ENCODE assay signal across 10 cellular contexts in the genomic region with DNA sequence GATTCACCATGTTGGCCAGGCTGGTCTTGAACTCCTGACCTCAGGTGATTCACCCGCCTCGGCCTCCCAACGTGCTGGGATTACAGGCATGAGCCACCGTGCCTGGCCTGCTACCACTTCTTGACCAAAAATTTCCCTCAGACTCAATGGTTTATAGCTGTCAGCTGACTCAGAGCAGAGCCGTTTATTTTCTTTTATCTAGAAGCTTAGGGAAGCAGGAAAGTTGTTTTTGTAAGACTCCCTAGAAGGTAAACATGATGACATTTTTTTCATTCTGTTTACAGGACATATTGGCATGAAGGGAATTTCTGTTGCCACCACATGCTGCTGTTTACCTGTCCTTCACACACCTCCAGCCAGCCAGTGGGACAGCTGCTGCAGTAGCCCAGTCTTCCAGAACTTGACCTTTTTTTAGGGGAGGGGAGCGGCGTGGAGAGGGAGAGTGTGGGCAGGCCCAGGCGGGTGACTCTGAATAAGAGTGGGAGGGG. TPM values are rescaled to one million over a fixed set of nuclear protein-coding genes. Genes with fewer than 3 reads are reported as not detected.
DNase-seq lines count a peak whose midpoint lies in the region; ATAC-seq, FAIRE-seq and TF ChIP-seq lines count a peak whose summit lies in the region.
"Had no signal": no experiment of that assay in that cellular context is flagged by ENCODE, and none has a peak within 500 bp of the region (broad histone marks: within the 10 kb centered on the region; RNA-seq: fewer than 3 reads in every experiment).

No MANE protein-coding gene starts in this region.

- H3K27me3 ChIP-seq in BLaER1 treated with 17β-estradiol and CSF1 and Interleukin-3, amounts not matched to agents 10 nM and 100 nM: no peaks in the 10 kb centered on the region
- no peaks in the 10 kb centered on the region for H3K27me3 ChIP-seq in brain microvascular endothelial cell (replicated peaks)

- H3K9me3 Mint-ChIP-seq in naive B cell: peaks cover 0 to 2% (median 0%) of the 10 kb centered on the region in 7 donors

- ATAC-seq in naive B cell (ENCODE audit: low read depth in 2 of 2) (no peak), HG02759 (IDR thresholded peaks at IDR 0.05; ENCODE audit: unreplicated experiment) (no peak)

- H3K36me3 Mint-ChIP-seq in naive B cell: no peaks in the 10 kb centered on the region

- peaks cover 54 to 80% (median 74%) of the 10 kb centered on the region in 3 donors for H3K4me1 Mint-ChIP-seq in naive B cell

- in situ Hi-C loops in brain microvascular endothelial cell (cut with HindIII; ENCODE audit: low pct_ligation_motif_present, low sequenced_read_pairs): no loop called here

- no peaks in the 10 kb centered on the region for H3K9me3 ChIP-seq in BLaER1 treated with 17β-estradiol and CSF1 and Interleukin-3, amounts not matched to agents 10 nM and 100 nM (replicated peaks in 1 of 11)

- no peaks in the 10 kb centered on the region for H3K27me3 Mint-ChIP-seq in naive B cell

- peak; percentile 82 for DNase-seq in HCEC 1CT
- DNase-seq in brain microvascular endothelial cell: peak; percentile 65
- no peak for DNase-seq in naive B cell
- DNase-seq in GM12891 (ENCODE audit: insufficient read length, low spot score): no peak
- no peak for DNase-seq in NOMO-1 treated with dmso at 0.1 percent for 144 hours (lab: John Stamatoyannopoulos, UW; ENCODE audit: unreplicated experiment)
- DNase-seq in NCI-H524 treated with DMSO at 0.1 percent for 48 hours (lab: John Stamatoyannopoulos, UW): no peak

- no peak for FAIRE-seq in GM12891 (lab: Jason Lieb, UNC)
- FAIRE-seq: GM18507, keratinocyte had no signal

- no peak overlapping the region for H3K4me3 ChIP-seq in BLaER1 treated with 17β-estradiol and CSF1 and Interleukin-3, amounts not matched to agents 10 nM and 100 nM
- no peak overlapping the region for H3K4me3 ChIP-seq in brain microvascular endothelial cell (ENCODE audit: low read depth, low read length)

- peak overlapping the region in 5 of 8 donors; percentile 37 to 66 (median 44) for H3K4me3 Mint-ChIP-seq in naive B cell

- H3K27ac ChIP-seq in BLaER1 treated with 17β-estradiol and CSF1 and Interleukin-3, amounts not matched to agents 10 nM and 100 nM: peak overlapping the region in 3 of 11 experiments; percentile 2 to 49 (median 11); a peak in 5 of 22 replicates
- H3K27ac ChIP-seq in brain microvascular endothelial cell: peak overlapping the region; percentile 29

- no peak for TF ChIP-seq CTCF in brain microvascular endothelial cell (IDR thresholded peaks at IDR 0.05; ENCODE audit: low read depth, low read length, missing control alignments)

- peaks cover 55 to 86% (median 71%) of the 10 kb centered on the region in 10 experiments for H3K4me1 ChIP-seq in BLaER1 treated with 17β-estradiol and CSF1 and Interleukin-3, amounts not matched to agents 10 nM and 100 nM

- H3K27ac Mint-ChIP-seq in naive B cell: peak overlapping the region in 4 of 6 donors; percentile 50 to 88 (median 78)

- TF ChIP-seq POLR2A in GM12891 (IDR thresholded peaks at IDR 0.05; ENCODE audit: low read depth, low read length): no peak

- H4K20me1 ChIP-seq in BLaER1 treated with 17β-estradiol and CSF1 and Interleukin-3, amounts not matched to agents 10 nM and 100 nM: no peaks in the 10 kb centered on the region

- H3K36me3 ChIP-seq in BLaER1 treated with 17β-estradiol and CSF1 and Interleukin-3, amounts not matched to agents 10 nM and 100 nM: no peaks in the 10 kb centered on the region
- no peaks in the 10 kb centered on the region for H3K36me3 ChIP-seq in brain microvascular endothelial cell (replicated peaks)

- peak overlapping the region in 2 of 11 experiments; percentile 26 to 31; a peak in 4 of 22 replicates for H3K9ac ChIP-seq in BLaER1 treated with 17β-estradiol and CSF1 and Interleukin-3, amounts not matched to agents 10 nM and 100 nM

- H3K4me2 ChIP-seq in BLaER1 treated with 17β-estradiol and CSF1 and Interleukin-3, amounts not matched to agents 10 nM and 100 nM: peak overlapping the region; percentile 5 to 79 (median 34); a peak in 18 of 22 replicates

TF ChIP-seq in GM12891, 5 proteins besides CTCF, POLR2A, EP300 and RAD21:
- TF ChIP-seq PAX5 (IDR thresholded peaks at IDR 0.05; ENCODE audit: insufficient read depth, low read length, severe bottlenecking) (no peak), POU2F2 (IDR thresholded peaks at IDR 0.05; ENCODE audit: low read depth, low read length) (no peak), POLR2AphosphoS5 (IDR thresholded peaks at IDR 0.05; ENCODE audit: low read depth, low read length) (no peak), TAF1 (IDR thresholded peaks at IDR 0.05; ENCODE audit: low read depth, low read length) (no peak), SPI1 (IDR thresholded peaks at IDR 0.05; ENCODE audit: low read depth, low read length) (no peak)

RNA-seq across cellular contexts. Expression of a gene that starts 56.1 kb away (rescaled TPM):
- polyA plus RNA-seq in naive B cell (ENCODE audit: low read depth in 6 of 6): 10 to 100 TPM in 4 of 6 donors, 1 to 10 TPM in 2; 4.3 to 15.1 (median 11.6) TPM
- polyA plus RNA-seq in GM12891 (2012; ENCODE audit: low read depth, missing spikeins): 7.1 TPM

Comparison
In these comparisons a context has a peak if more than half of its experiments do, and no peak if none do; other contexts are left out.
1. DNase-seq: peak in HCEC 1CT (single experiment) and brain microvascular endothelial cell (single experiment); none in naive B cell (single experiment), GM12891 (single experiment), NOMO-1 treated with dmso at 0.1 percent for 144 hours (single experiment) and NCI-H524 treated with DMSO at 0.1 percent for 48 hours (single experiment).